ENCODE assay signal across 8 cellular contexts in the genomic region with DNA sequence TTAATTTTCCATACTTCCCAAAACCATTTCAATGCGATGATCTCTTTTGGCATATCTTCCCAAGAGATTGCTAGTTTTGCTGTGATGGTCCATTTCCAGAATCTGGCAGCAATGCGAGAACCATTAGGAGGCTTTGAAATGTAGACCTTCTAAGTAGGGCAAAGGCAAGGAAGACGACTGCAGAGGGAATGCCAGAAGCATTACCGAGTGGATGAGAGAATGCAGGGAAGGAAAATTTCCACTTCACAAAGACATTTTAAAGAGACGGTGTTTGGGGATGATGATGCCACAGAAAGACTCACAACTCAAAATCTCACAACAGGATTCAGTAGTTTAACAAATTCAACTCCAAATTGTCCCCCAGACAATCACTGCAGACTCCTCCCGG. TPM values are rescaled to one million over a fixed set of nuclear protein-coding genes. Genes with fewer than 3 reads are reported as not detected.
DNase-seq lines count a peak whose midpoint lies in the region; ATAC-seq and TF ChIP-seq lines count a peak whose summit lies in the region.

No MANE protein-coding gene starts in this region.

- WGBS in aorta, 2 donors: 2% methylated on average over 6 of the region's 6 CpGs

- TF ChIP-seq CTCF in cardiac fibroblast (IDR thresholded peaks at IDR 0.05; ENCODE audit: low read depth, low read length): no peak

- peak overlapping the region; percentile 100 for H3K27ac Mint-ChIP-seq in memory B cell

- H3K27me3 Mint-ChIP-seq in memory B cell: peaks cover 3% of the 10 kb centered on the region

- no peaks in the 10 kb centered on the region for H3K9me3 Mint-ChIP-seq in memory B cell

- peaks cover 19% of the 10 kb centered on the region for H3K4me1 Mint-ChIP-seq in memory B cell

- in situ Hi-C loops in ACHN (cut with HindIII; ENCODE audit: low pct_ligation_motif_present, low pct_unique_long_range_greater_than_20kb, low sequenced_read_pairs): no loop called here

- intact Hi-C loops in aorta (cut with DNase I): loop anchor here in 1 of 2 donors (10.0 kb wide), 1 partner anchor 200 kb away; a partner anchor contains a TSS

- H3K4me1 ChIP-seq in aorta (ENCODE audit: control insufficient read depth in 1 of 2, insufficient read depth in 2 of 2, low read length in 2 of 2): peaks cover 3 to 4% of the 10 kb centered on the region in 2 donors

- H3K4me3 ChIP-seq in cardiac fibroblast (replicated peaks in 1 of 2; ENCODE audit: low read depth in 2 of 2, low read length in 2 of 2): peak overlapping the region; percentile 77 to 81
- peak overlapping the region; percentile 36 to 43 for H3K4me3 ChIP-seq in aorta (ENCODE audit: low read length in 2 of 2)

- no peaks in the 10 kb centered on the region for H3K36me3 Mint-ChIP-seq in memory B cell

- no peaks in the 10 kb centered on the region for H3K9me3 ChIP-seq in aorta (ENCODE audit: control insufficient read depth, low read length)

- peak overlapping the region in 1 of 2 donors; percentile 83 for H3K27ac ChIP-seq in aorta (ENCODE audit: low read depth in 1 of 2, low read length in 2 of 2)

- H3K36me3 ChIP-seq in aorta (ENCODE audit: control insufficient read depth in 1 of 2, insufficient read depth in 2 of 2, low read length in 1 of 2): no peaks in the 10 kb centered on the region

- ATAC-seq in memory B cell (ENCODE audit: low read depth) (no peak), aorta (ENCODE audit: low FRiP score) (peak; percentile 24), GM21526 (IDR thresholded peaks at IDR 0.05; ENCODE audit: low FRiP score, unreplicated experiment) (no peak)

- DNase-seq in ACHN: peak; percentile 12
- peak; percentile 0 for DNase-seq in HS-27A (ENCODE audit: low read depth)
- peak in 1 of 2 donors; percentile 65 for DNase-seq in cardiac fibroblast (ENCODE audit: low read depth in 2 of 2)
- no peak for DNase-seq in memory B cell (ENCODE audit: low spot score in 2 of 2)
- DNase-seq in aorta: no peak
- no peak for DNase-seq in Kasumi-1 (lab: John Stamatoyannopoulos, UW)
- DNase-seq in HUDEP-2 (lab: John Stamatoyannopoulos, UW; ENCODE audit: unreplicated experiment in 76 of 76): no peak

- H3K4me3 Mint-ChIP-seq in memory B cell: peak overlapping the region; percentile 97

- no peaks in the 10 kb centered on the region for H3K27me3 ChIP-seq in aorta (ENCODE audit: control insufficient read depth in 1 of 2, insufficient read depth in 2 of 2, low read length in 1 of 2)

RNA-seq across cellular contexts. Expression of a gene that starts 0.5 kb away (rescaled TPM):
- total RNA-seq in aorta: 10 to 100 TPM in 1 of 2 donors, 1 to 10 TPM in 1; 9.8 to 13.2 TPM
- polyA plus RNA-seq in aorta: 10 to 100 TPM in 1 of 2 donors, 1 to 10 TPM in 1; 3.0 to 14.7 TPM

RNA-seq across cellular contexts. Expression of a gene that starts 2.0 kb away (rescaled TPM):
- 1 to 10 TPM; 1.3 to 3.3 TPM for total RNA-seq in aorta
- not detected for polyA plus RNA-seq in aorta

Comparison
In these comparisons a context has a peak if more than half of its experiments do, and no peak if none do; other contexts are left out.
1. DNase-seq: peak in ACHN (single experiment) and HS-27A (single experiment); none in memory B cell (0 of 2), aorta (0 of 2), Kasumi-1 (0 of 2) and HUDEP-2 (0 of 76).